In genomic region chr18:48942554-48943261, GRCh38 we compare ENCODE assay signal across 8 cellular contexts. TPM values are rescaled to one million over a fixed set of nuclear protein-coding genes. Genes with fewer than 3 reads are reported as not detected.
A peak's percentile ranks its signal among the peaks of the same experiment; 100 is the strongest.
DNase-seq lines count a peak whose midpoint lies in the region; ATAC-seq, FAIRE-seq and TF ChIP-seq lines count a peak whose summit lies in the region.

No MANE protein-coding gene starts in this region.

- FAIRE-seq in RCC 7860 (lab: Jason Lieb, UNC), result peak; percentile 98

- no peak overlapping the region for H3K4me3 ChIP-seq in fibroblast of mammary gland (ENCODE audit: control insufficient read depth, low read depth, low read length)

- ATAC-seq in HG03139 (IDR thresholded peaks at IDR 0.05; ENCODE audit: unreplicated experiment) (no peak), HG03469 (IDR thresholded peaks at IDR 0.05; ENCODE audit: unreplicated experiment) (no peak)

- no peak for TF ChIP-seq CTCF in fibroblast of mammary gland (conservative IDR thresholded peaks at IDR 0.05; ENCODE audit: control insufficient read depth, insufficient read depth, low read depth, low read length)

- peak; percentile 99 for DNase-seq in ELR (ENCODE audit: low read depth)
- DNase-seq in RCC 7860 (ENCODE audit: low spot score), result peak; percentile 99
- peak; percentile 93 for DNase-seq in fibroblast of mammary gland (ENCODE audit: low read depth)
- DNase-seq in renal cortical epithelial cell (ENCODE audit: low read depth), result peak; percentile 100
- DNase-seq in NCI-H524 treated with DMSO at 0.1 percent for 48 hours (lab: John Stamatoyannopoulos, UW), result no peak
- DNase-seq in NCI-H146 treated with DMSO at 0.1 percent for 48 hours (lab: John Stamatoyannopoulos, UW; ENCODE audit: unreplicated experiment), result no peak

RNA-seq across cellular contexts. Expression of gene SMAD7, which starts 8.1 kb away (rescaled TPM):
- 46.2 and 71.3 TPM in 2 replicates for total RNA-seq in renal cortical epithelial cell

Comparison
In these comparisons a context has a peak if more than half of its experiments do, and no peak if none do; other contexts are left out.
1. DNase-seq: peak in ELR (single experiment), RCC 7860 (single experiment), fibroblast of mammary gland (single experiment) and renal cortical epithelial cell (single experiment); none in NCI-H524 treated with DMSO at 0.1 percent for 48 hours (single experiment) and NCI-H146 treated with DMSO at 0.1 percent for 48 hours (single experiment).